19 cellular contexts compared by ENCODE assay signal in genomic region chr18:21262979-21263378, GRCh38. TPM values are rescaled to one million over a fixed set of nuclear protein-coding genes. Genes with fewer than 3 reads are reported as not detected.
DNase-seq lines count a peak whose midpoint lies in the region; ATAC-seq, FAIRE-seq and TF ChIP-seq lines count a peak whose summit lies in the region.
"Had no signal": no experiment of that assay in that cellular context is flagged by ENCODE, and none has a peak within 500 bp of the region (broad histone marks: within the 10 kb centered on the region; RNA-seq: fewer than 3 reads in every experiment).

No MANE protein-coding gene starts in this region.

- H3K9me3 ChIP-seq in HCT116 (ENCODE audit: control insufficient read depth in 1 of 2, insufficient read depth in 1 of 2, low read depth in 1 of 2, low read length in 2 of 2) (no peaks in the 10 kb centered on the region), neural progenitor cell (ENCODE audit: low read depth) (no peaks in the 10 kb centered on the region), tibial artery (no peaks in the 10 kb centered on the region)
- H3K9me3 ChIP-seq: neutrophil had no signal

- peaks cover 3% of the 10 kb centered on the region for H3K27me3 Mint-ChIP-seq in neural progenitor cell (ENCODE audit: insufficient read depth, low read depth)

- peak; percentile 54 for FAIRE-seq in frontal cortex (lab: Jason Lieb, UNC)
- FAIRE-seq: GM12891 had no signal

- H3K4me3 ChIP-seq in HCT116 (replicated peaks in 1 of 2; ENCODE audit: low read depth in 1 of 2, low read length in 2 of 2) (no peak overlapping the region), neural progenitor cell (peak overlapping the region; percentile 39), tibial artery (no peak overlapping the region)
- H3K4me3 ChIP-seq: GM23248 had no signal

- H3K36me3 ChIP-seq in HCT116 (ENCODE audit: control insufficient read depth in 1 of 2, insufficient read depth in 2 of 2, low read length in 2 of 2) (no peaks in the 10 kb centered on the region), neural progenitor cell (no peaks in the 10 kb centered on the region), tibial artery (no peaks in the 10 kb centered on the region)
- H3K36me3 ChIP-seq: neutrophil had no signal

- H3K36me3 Mint-ChIP-seq in neural progenitor cell: no peaks in the 10 kb centered on the region
- H3K36me3 Mint-ChIP-seq: memory B cell had no signal

- TF ChIP-seq CTCF in HCT116 (IDR thresholded peaks at IDR 0.05 in 2 of 3, conservative IDR thresholded peaks at IDR 0.05 in 1 of 3; ENCODE audit: borderline replicate concordance in 1 of 3, insufficient read depth in 1 of 3, low read depth in 2 of 3, low read length in 2 of 3): no peak
- TF ChIP-seq CTCF in neural progenitor cell (IDR thresholded peaks at IDR 0.05): no peak
- no peak for TF ChIP-seq CTCF in tibial artery (IDR thresholded peaks at IDR 0.05)

- DNase-seq in HCT116 (ENCODE audit: low read depth, low spot score): no peak
- peak; percentile 46 for DNase-seq in NCI-H82 treated with DMSO at 0.1 percent for 48 hours (lab: John Stamatoyannopoulos, UW; ENCODE audit: unreplicated experiment)
- no peak for DNase-seq in frontal cortex (ENCODE audit: low spot score in 2 of 2)
- peak; percentile 94 for DNase-seq in neural progenitor cell (ENCODE audit: low spot score)
- no peak for DNase-seq in activated CD4-positive, alpha-beta T cell treated with anti-CD3 and anti-CD28 coated beads, Interleukin-2, amount 50 U/mL, for 4 hours
- no peak for DNase-seq in NCI-H1092 treated with DMSO at 0.1 percent for 48 hours (lab: John Stamatoyannopoulos, UW)
- no peak for DNase-seq in tibial artery
- DNase-seq: activated B cell treated with CpG ODN at 0.5 μM for 24 hours; GDM1; GM23248; islet precursor cell; stimulated activated CD4-positive, alpha-beta T cell treated with anti-CD3 and anti-CD28 coated beads, Interleukin-4, amount 100 ng/mL, for 24 hours; stimulated activated CD8-positive, alpha-beta memory T cell treated with anti-CD3 and anti-CD28 coated beads, Interleukin-4, amount 100 ng/mL, for 48 hours; T-helper 1 cell had no signal

- no peaks in the 10 kb centered on the region for H3K9me2 ChIP-seq in HCT116 (ENCODE audit: insufficient read depth)

- H3F3A ChIP-seq in neural progenitor cell (ENCODE audit: low read depth): peaks cover 95% of the 10 kb centered on the region

- RAD21 ChIA-PET in HCT116 (lab: Charles Lee; ENCODE audit: low non-redundant PET in 1 of 2, low total read pairs in 2 of 2, uncharacterized antibody in 2 of 2, unreplicated experiment in 2 of 2): no interaction called here

- no peak for TF ChIP-seq RAD21 in HCT116 (IDR thresholded peaks at IDR 0.05; ENCODE audit: low read depth)

- CTCF ChIA-PET in HCT116 (lab: Charles Lee): no interaction called here

- H3K79me2 ChIP-seq in HCT116 (ENCODE audit: insufficient read depth, low read length): peaks cover 15% of the 10 kb centered on the region; the same call in 1 of the 2 replicates
- peaks cover 100% of the 10 kb centered on the region for H3K79me2 ChIP-seq in neural progenitor cell (ENCODE audit: low read depth)

- peak overlapping the region; percentile 95 for H3K27ac Mint-ChIP-seq in neural progenitor cell
- H3K27ac Mint-ChIP-seq: activated B cell treated with CpG ODN at 0.5 μM for 24 hours, memory B cell had no signal

- H3K9me3 Mint-ChIP-seq in neural progenitor cell: no peaks in the 10 kb centered on the region
- H3K9me3 Mint-ChIP-seq: activated B cell treated with CpG ODN at 0.5 μM for 24 hours, memory B cell had no signal

- H3K4me1 Mint-ChIP-seq in neural progenitor cell: peaks cover 82% of the 10 kb centered on the region
- H3K4me1 Mint-ChIP-seq: activated B cell treated with CpG ODN at 0.5 μM for 24 hours, memory B cell had no signal

- H2AFZ ChIP-seq in HCT116 (ENCODE audit: low read depth, low read length, poor library complexity, severe bottlenecking) (no peak overlapping the region), neural progenitor cell (replicated peaks) (no peak overlapping the region)
- H2AFZ ChIP-seq: GM23248 had no signal

- no peak for TF ChIP-seq POLR2A in HCT116 (IDR thresholded peaks at IDR 0.05; ENCODE audit: borderline replicate concordance, extremely low read depth, insufficient read depth, insufficient read length)

- no peaks in the 10 kb centered on the region for H3K27me3 ChIP-seq in HCT116 (ENCODE audit: insufficient read depth, low read length)
- no peaks in the 10 kb centered on the region for H3K27me3 ChIP-seq in neural progenitor cell
- no peaks in the 10 kb centered on the region for H3K27me3 ChIP-seq in tibial artery

- H4K20me1 ChIP-seq in HCT116 (ENCODE audit: insufficient read depth) (no peaks in the 10 kb centered on the region), neural progenitor cell (ENCODE audit: low read depth) (peaks cover 85% of the 10 kb centered on the region)

- POLR2A ChIA-PET in HCT116 (lab: Charles Lee): no interaction called here

- H3K4me1 ChIP-seq in HCT116 (ENCODE audit: control insufficient read depth in 1 of 2, insufficient read depth in 2 of 2, low read length in 2 of 2) (peaks cover 3 to 18% of the 10 kb centered on the region in 2 experiments; a peak in 2 of 4 replicates), neural progenitor cell (peaks cover 98% of the 10 kb centered on the region), tibial artery (peaks cover 0 to 24% (median 0%) of the 10 kb centered on the region in 4 donors)

- no peak overlapping the region for H3K27ac ChIP-seq in HCT116 (ENCODE audit: low read depth, low read length)
- peak overlapping the region; percentile 96 for H3K27ac ChIP-seq in neural progenitor cell
- H3K27ac ChIP-seq in tibial artery: no peak overlapping the region
- H3K27ac ChIP-seq: GM23248, neutrophil, RWPE1 had no signal

- BruUV-seq in HCT116 (replicated peaks; lab: Mats Ljungman, UMichigan): no TSS peak

- ATAC-seq in HCT116 (no peak), GM18870 (IDR thresholded peaks at IDR 0.05; ENCODE audit: unreplicated experiment) (no peak)

- H3K9ac ChIP-seq in HCT116 (ENCODE audit: low read length) (no peak overlapping the region), neural progenitor cell (no peak overlapping the region)
- H3K9ac ChIP-seq: GM23248 had no signal

- peak overlapping the region; percentile 76 for H3K4me3 Mint-ChIP-seq in neural progenitor cell
- H3K4me3 Mint-ChIP-seq: activated B cell treated with CpG ODN at 0.5 μM for 24 hours, memory B cell had no signal

- intact Hi-C loops in HCT116 (cut with micrococcal nuclease): loop anchor here (10.0 kb wide), 1 partner anchor 132 kb away; no protein-coding TSS in a partner anchor
- intact Hi-C loops in tibial artery (cut with DNase I; ENCODE audit: low total_unique reads): loop anchor here (10.0 kb wide), 1 partner anchor 152 kb away; no protein-coding TSS in a partner anchor

- H3K4me2 ChIP-seq in HCT116 (ENCODE audit: low read length) (peak overlapping the region; percentile 2; the same call in 1 of the 2 replicates), neural progenitor cell (peak overlapping the region; percentile 83)

TF ChIP-seq in HCT116, 20 proteins besides CTCF, POLR2A, EP300 and RAD21:
- TF ChIP-seq SRF (IDR thresholded peaks at IDR 0.05; ENCODE audit: low read depth): no peak
- no peak for TF ChIP-seq ATF3 (IDR thresholded peaks at IDR 0.05)
- no peak for TF ChIP-seq FOSL1 (IDR thresholded peaks at IDR 0.05; ENCODE audit: low read depth)
- TF ChIP-seq YY1 (IDR thresholded peaks at IDR 0.05; ENCODE audit: extremely low read depth, insufficient replicate concordance, low read depth, low read length): no peak
- no peak for TF ChIP-seq ELF1 (IDR thresholded peaks at IDR 0.05; ENCODE audit: borderline replicate concordance, low read depth)
- no peak for TF ChIP-seq ZFX (IDR thresholded peaks at IDR 0.05)
- no peak for TF ChIP-seq ZNF274 (IDR thresholded peaks at IDR 0.05; ENCODE audit: low read depth, low read length)
- no peak for TF ChIP-seq CBX3 (IDR thresholded peaks at IDR 0.05; ENCODE audit: low read depth)

RNA-seq across cellular contexts. Expression of gene GREB1L, which starts 20.9 kb away (rescaled TPM):
- total RNA-seq in HCT116 (2021; ENCODE audit: unreplicated experiment) (12.2 TPM), frontal cortex (1.6 TPM), neural progenitor cell (ENCODE audit: low replicate concordance) (251 and 278 TPM in 2 replicates)
- 4.1 and 6.0 TPM in 2 replicates for polyA plus RNA-seq in HCT116 (2012)
- total RNA-seq: activated B cell treated with CpG ODN at 0.5 μM for 24 hours had no signal

Comparison
In these comparisons a context has a peak if more than half of its experiments do, and no peak if none do; other contexts are left out.
1. DNase-seq: peak in NCI-H82 treated with DMSO at 0.1 percent for 48 hours (single experiment) and neural progenitor cell (single experiment); none in HCT116 (single experiment), frontal cortex (0 of 2), activated CD4-positive, alpha-beta T cell treated with anti-CD3 and anti-CD28 coated beads, Interleukin-2, amount 50 U/mL, for 4 hours (0 of 2), NCI-H1092 treated with DMSO at 0.1 percent for 48 hours (single experiment) and tibial artery (0 of 2).
2. RNA of gene GREB1L, which starts 20.9 kb away (total RNA-seq): 251 to 278 TPM in neural progenitor cell; 12.2 TPM in HCT116 (single experiment) and 1.6 TPM in frontal cortex (single experiment); every median in the first group is over 10 times any median in the second.